9 cellular contexts compared by ENCODE assay signal in the genomic region with DNA sequence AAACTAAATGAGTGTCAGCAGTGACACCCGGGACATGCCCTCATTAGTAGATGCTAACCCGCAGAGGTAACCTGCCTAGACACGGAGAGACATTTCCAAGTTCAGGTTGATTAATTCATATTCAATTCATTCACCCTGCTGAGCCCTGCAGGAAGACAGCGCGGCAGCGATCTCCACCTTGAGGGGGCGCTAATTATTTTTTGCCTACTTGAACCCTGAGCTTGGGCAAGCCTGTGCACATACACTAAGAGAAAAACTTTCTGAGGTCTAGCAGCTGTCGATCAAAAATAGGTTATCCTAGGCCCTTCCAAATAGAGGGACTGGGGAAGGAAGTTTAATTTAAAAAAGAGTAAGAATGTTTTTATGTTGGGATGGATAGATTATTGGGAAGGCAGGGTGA. TPM values are rescaled to one million over a fixed set of nuclear protein-coding genes. Genes with fewer than 3 reads are reported as not detected.
DNase-seq lines count a peak whose midpoint lies in the region; ATAC-seq and TF ChIP-seq lines count a peak whose summit lies in the region.
"Had no signal": no experiment of that assay in that cellular context is flagged by ENCODE, and none has a peak within 500 bp of the region (broad histone marks: within the 10 kb centered on the region; RNA-seq: fewer than 3 reads in every experiment).

No MANE protein-coding gene starts in this region.

- H3K27ac Mint-ChIP-seq in IgD-negative memory B cell, result no peak overlapping the region
- no peak overlapping the region for H3K27ac Mint-ChIP-seq in MCF 10A (ENCODE audit: low read depth, unreplicated experiment)
- peak overlapping the region in 1 of 6 donors; percentile 73 for H3K27ac Mint-ChIP-seq in naive B cell

- H3K4me3 Mint-ChIP-seq in IgD-negative memory B cell (peak overlapping the region in 3 of 4 donors; percentile 6 to 72 (median 44)), MCF 10A (ENCODE audit: unreplicated experiment) (peak overlapping the region; percentile 76), naive B cell (peak overlapping the region in 6 of 8 donors; percentile 29 to 87 (median 54))

- no peak for TF ChIP-seq POLR2A in thyroid gland (IDR thresholded peaks at IDR 0.05)

- no peak overlapping the region for H3K27ac ChIP-seq in DND-41 (ENCODE audit: low read length)
- H3K27ac ChIP-seq in thyroid gland, result no peak overlapping the region

- no peaks in the 10 kb centered on the region for H3K79me2 ChIP-seq in DND-41 (ENCODE audit: insufficient read depth, low read length)

- no peaks in the 10 kb centered on the region for H3K36me3 ChIP-seq in DND-41 (ENCODE audit: insufficient read depth, low read length)
- no peaks in the 10 kb centered on the region for H3K36me3 ChIP-seq in thyroid gland
- H3K36me3 ChIP-seq: HAP-1 had no signal

- DNase-seq in DND-41, result no peak
- peak; percentile 2 for DNase-seq in MCF 10A (ENCODE audit: unreplicated experiment)
- DNase-seq in naive B cell, result no peak
- DNase-seq in COR-L47 (lab: John Stamatoyannopoulos, UW), result no peak
- DNase-seq in thyroid gland, result no peak
- no peak for DNase-seq in C1 segment of cervical spinal cord (lab: John Stamatoyannopoulos, UW)

- peaks cover 43% of the 10 kb centered on the region for H3K27me3 Mint-ChIP-seq in IgD-negative memory B cell
- no peaks in the 10 kb centered on the region for H3K27me3 Mint-ChIP-seq in MCF 10A (ENCODE audit: insufficient read depth, unreplicated experiment)
- peaks cover 41 to 64% (median 60%) of the 10 kb centered on the region in 3 donors for H3K27me3 Mint-ChIP-seq in naive B cell

- H3K4me2 ChIP-seq in DND-41 (ENCODE audit: insufficient read depth, low read length), result no peak overlapping the region

- no peak overlapping the region for H3K9ac ChIP-seq in DND-41 (ENCODE audit: low read depth, low read length)

- H3K4me1 Mint-ChIP-seq in IgD-negative memory B cell, result peaks cover 3 to 11% (median 6%) of the 10 kb centered on the region in 3 donors
- H3K4me1 Mint-ChIP-seq in MCF 10A (ENCODE audit: insufficient read depth, unreplicated experiment), result peaks cover 8% of the 10 kb centered on the region
- peaks cover 11 to 17% (median 13%) of the 10 kb centered on the region in 3 donors for H3K4me1 Mint-ChIP-seq in naive B cell

- intact Hi-C loops in MCF 10A (cut with micrococcal nuclease) (loop anchor here (1.0 kb wide), 1 partner anchor 158 kb away; no protein-coding TSS in a partner anchor), thyroid gland (cut with DNase I) (no loop called here)

- CTCF ChIA-PET in MCF 10A (lab: Yijun Ruan, JAX), result interaction anchor here (1.5 to 2.0 kb wide), 2 partner anchors 10 to 312 kb away, joined by 3 to 4 read pairs; no protein-coding TSS in a partner anchor

- POLR2A ChIA-PET in MCF 10A (lab: Yijun Ruan, JAX), result no interaction called here

- no peaks in the 10 kb centered on the region for H3K27me3 ChIP-seq in DND-41 (ENCODE audit: insufficient read depth, low read length, poor library complexity)
- H3K27me3 ChIP-seq in thyroid gland, result no peaks in the 10 kb centered on the region

- H4K20me1 ChIP-seq in DND-41 (ENCODE audit: insufficient read depth, low read length), result no peaks in the 10 kb centered on the region

- BruUV-seq in MCF 10A (replicated peaks; lab: Mats Ljungman, UMichigan), result no TSS peak

- no peak overlapping the region for H3K4me3 ChIP-seq in DND-41 (ENCODE audit: low read depth in 1 of 2, low read length in 2 of 2)
- no peak overlapping the region for H3K4me3 ChIP-seq in thyroid gland (replicated peaks in 1 of 3)

- peak; percentile 15 for TF ChIP-seq CTCF in DND-41 (IDR thresholded peaks at IDR 0.05; ENCODE audit: borderline replicate concordance, extremely low read depth, low read length, poor library complexity, severe bottlenecking)
- peak; percentile 16 for TF ChIP-seq CTCF in MCF 10A (IDR thresholded peaks at IDR 0.05; ENCODE audit: unreplicated experiment)
- TF ChIP-seq CTCF in thyroid gland (IDR thresholded peaks at IDR 0.05), result no peak

- peaks cover 0 to 5% (median 4%) of the 10 kb centered on the region in 3 donors for H3K9me3 Mint-ChIP-seq in IgD-negative memory B cell
- H3K9me3 Mint-ChIP-seq in MCF 10A (ENCODE audit: unreplicated experiment), result no peaks in the 10 kb centered on the region
- H3K9me3 Mint-ChIP-seq in naive B cell, result peaks cover 0 to 9% (median 3%) of the 10 kb centered on the region in 7 donors

- H3K36me3 Mint-ChIP-seq in IgD-negative memory B cell (no peaks in the 10 kb centered on the region), MCF 10A (ENCODE audit: insufficient read depth, unreplicated experiment) (peaks cover 6% of the 10 kb centered on the region), naive B cell (peaks cover 4 to 7% of the 10 kb centered on the region in 2 donors)

- WGBS in thyroid gland, 2 donors, result 27% methylated on average over 8 of the region's 8 CpGs

- no peak overlapping the region for H2AFZ ChIP-seq in DND-41 (ENCODE audit: low read depth, low read length)

- ATAC-seq in DND-41 (ENCODE audit: insufficient read depth, low read depth), result no peak
- no peak for ATAC-seq in naive B cell (ENCODE audit: low read depth in 2 of 2)
- ATAC-seq in HG03378 (IDR thresholded peaks at IDR 0.05; ENCODE audit: unreplicated experiment), result no peak

- H3K9me3 ChIP-seq in DND-41 (ENCODE audit: insufficient read depth, low read length, severe bottlenecking) (no peaks in the 10 kb centered on the region), thyroid gland (no peaks in the 10 kb centered on the region)
- H3K9me3 ChIP-seq: HAP-1 had no signal

- no peaks in the 10 kb centered on the region for H3K4me1 ChIP-seq in DND-41 (ENCODE audit: insufficient read depth, low read length)
- peaks cover 8 to 14% of the 10 kb centered on the region in 2 donors for H3K4me1 ChIP-seq in thyroid gland

RNA-seq across cellular contexts. Expression of a gene that starts 1.3 kb away (rescaled TPM):
- polyA plus RNA-seq in IgD-negative memory B cell (not detected), naive B cell (ENCODE audit: low read depth in 6 of 6) (not detected)
- total RNA-seq in MCF 10A (2022) (2.0 and 3.2 TPM in 2 replicates), thyroid gland (1 to 10 TPM in 3 of 4 donors, under 1 TPM in 1; 0.33 to 1.5 (median 1.4) TPM)

Comparison
In these comparisons a context has a peak if more than half of its experiments do, and no peak if none do; other contexts are left out.
1. CTCF ChIP-seq: peak in DND-41 (single experiment) and MCF 10A (single experiment); none in thyroid gland (0 of 6).
2. Peak in every context shown above with its lines, with median percentiles within 50 percentile points of each other: H3K4me3 Mint-ChIP-seq.